ENCODE assay signal across 22 cellular contexts in the genomic region with DNA sequence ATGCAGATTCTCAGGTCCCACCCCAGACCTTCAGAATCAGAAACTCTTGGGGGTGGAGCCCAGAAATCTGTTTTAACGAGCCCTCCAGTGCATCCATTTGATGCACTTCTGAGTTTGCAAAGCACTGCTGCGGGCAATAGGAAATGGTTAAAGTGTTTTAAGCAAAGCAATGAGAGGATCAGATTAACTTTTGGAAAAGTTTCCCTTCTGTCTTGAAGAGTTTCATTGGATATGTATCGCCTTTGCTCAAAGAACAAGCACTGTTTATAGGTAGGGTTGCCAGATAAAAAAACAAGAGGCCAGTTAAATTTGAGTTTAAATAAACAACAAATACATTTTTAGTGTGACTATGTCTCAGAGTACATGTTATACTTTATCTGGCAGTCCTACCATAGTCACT.
"Had no signal": no experiment of that assay in that cellular context is flagged by ENCODE, and none has a peak within 500 bp of the region (broad histone marks: within the 10 kb centered on the region; RNA-seq: fewer than 3 reads in every experiment).

No MANE protein-coding gene starts in this region.

- H3K27me3 ChIP-seq: tibial nerve had no signal

- H3K27ac ChIP-seq: coronary artery, neutrophil, pancreas, psoas muscle had no signal

- H3K36me3 Mint-ChIP-seq: activated naive CD4-positive, alpha-beta T cell treated with anti-CD3 and anti-CD28 coated beads, Interleukin-2, amount 10 ng/mL, durations not matched to agents 7 days and 5 days; stimulated activated effector memory CD8-positive, alpha-beta T cell treated with anti-CD3 and anti-CD28 coated beads, Interleukin-12 subunit alpha, Interleukin-12 subunit beta, amount 100 ng/mL, for 72 hours had no signal

- H3K9me3 Mint-ChIP-seq: activated CD4-positive, alpha-beta memory T cell treated with anti-CD3 and anti-CD28 coated beads, Interleukin-2, amount 10 ng/mL, durations not matched to agents 7 days and 5 days; activated CD4-positive, alpha-beta T cell treated with anti-CD3 and anti-CD28 coated beads, Interleukin-2, amount 10 ng/mL, durations not matched to agents 24 days and 14 days; activated naive CD4-positive, alpha-beta T cell treated with anti-CD3 and anti-CD28 coated beads, Interleukin-2, amount 10 ng/mL, durations not matched to agents 7 days and 5 days; nephron; stimulated activated effector memory CD8-positive, alpha-beta T cell treated with anti-CD3 and anti-CD28 coated beads, Interleukin-12 subunit alpha, Interleukin-12 subunit beta, amount 100 ng/mL, for 72 hours; stimulated activated naive CD8-positive, alpha-beta T cell treated with anti-CD3 and anti-CD28 coated beads, Interleukin-15, amount 100 ng/mL, for 72 hours; T-helper 1 cell treated with Interleukin-12 subunit alpha and Interleukin-12 subunit beta and Interleukin-4 antibody, amounts not matched to agents 30 μg/mL and 1 μg/mL, for 36 hours had no signal

- H3K36me3 ChIP-seq: neutrophil, pancreas, tibial nerve had no signal

- H3K4me1 Mint-ChIP-seq: activated CD4-positive, alpha-beta memory T cell treated with anti-CD3 and anti-CD28 coated beads, Interleukin-2, amount 10 ng/mL, durations not matched to agents 7 days and 5 days; activated CD4-positive, alpha-beta T cell treated with anti-CD3 and anti-CD28 coated beads, Interleukin-2, amount 10 ng/mL, durations not matched to agents 24 days and 14 days; activated naive CD4-positive, alpha-beta T cell treated with anti-CD3 and anti-CD28 coated beads, Interleukin-2, amount 10 ng/mL, durations not matched to agents 7 days and 5 days; nephron; stimulated activated effector memory CD8-positive, alpha-beta T cell treated with anti-CD3 and anti-CD28 coated beads, Interleukin-12 subunit alpha, Interleukin-12 subunit beta, amount 100 ng/mL, for 72 hours; stimulated activated naive CD8-positive, alpha-beta T cell treated with anti-CD3 and anti-CD28 coated beads, Interleukin-15, amount 100 ng/mL, for 72 hours had no signal

- ATAC-seq: activated CD4-positive, CD25-positive, alpha-beta regulatory T cell treated with anti-CD3 and anti-CD28 coated beads, Interleukin-2, amount 50 U/mL, for 24 hours; left ventricle myocardium superior; psoas muscle; right cardiac atrium; stimulated activated effector memory CD8-positive, alpha-beta T cell treated with anti-CD3 and anti-CD28 coated beads, Interleukin-12 subunit alpha, Interleukin-12 subunit beta, amount 100 ng/mL, for 72 hours; stimulated activated naive CD8-positive, alpha-beta T cell treated with anti-CD3 and anti-CD28 coated beads, Interleukin-15, amount 100 ng/mL, for 72 hours had no signal

- FAIRE-seq: pancreas had no signal

- H3K4me1 ChIP-seq: pancreas, psoas muscle had no signal

- DNase-seq: activated CD4-positive, alpha-beta memory T cell treated with anti-CD3 and anti-CD28 coated beads, Interleukin-2, amount 10 ng/mL, durations not matched to agents 7 days and 5 days; activated CD4-positive, alpha-beta T cell treated with anti-CD3 and anti-CD28 coated beads, Interleukin-2, amount 10 ng/mL, durations not matched to agents 24 days and 14 days; activated effector memory CD4-positive, alpha-beta T cell treated with anti-CD3 and anti-CD28 coated beads, Interleukin-2, amount 50 U/mL, for 16 hours; activated naive CD4-positive, alpha-beta T cell treated with anti-CD3 and anti-CD28 coated beads, Interleukin-2, amount 10 ng/mL, durations not matched to agents 7 days and 5 days; activated T-cell treated with anti-CD3 and anti-CD28 coated beads for 4 hours; amygdala; cerebellar nuclear complex; glutamatergic neuron; hypothalamus; left ventricle myocardium superior; pancreas; psoas muscle; right cardiac atrium; stimulated activated CD4-positive, alpha-beta T cell treated with anti-CD3 and anti-CD28 coated beads, Interleukin-2, amount 100 ng/mL, for 24 hours; stimulated activated naive CD8-positive, alpha-beta T cell treated with anti-CD3 and anti-CD28 coated beads, Interleukin-15, amount 100 ng/mL, for 72 hours had no signal

- H3K9me3 ChIP-seq: neutrophil, pancreas, psoas muscle, tibial nerve had no signal

- H3K4me3 ChIP-seq: coronary artery, pancreas, psoas muscle, tibial nerve had no signal

- H3K27me3 Mint-ChIP-seq: activated CD4-positive, alpha-beta memory T cell treated with anti-CD3 and anti-CD28 coated beads, Interleukin-2, amount 10 ng/mL, durations not matched to agents 7 days and 5 days had no signal

- H3K4me3 Mint-ChIP-seq: activated CD4-positive, alpha-beta memory T cell treated with anti-CD3 and anti-CD28 coated beads, Interleukin-2, amount 10 ng/mL, durations not matched to agents 7 days and 5 days; activated CD4-positive, alpha-beta T cell treated with anti-CD3 and anti-CD28 coated beads, Interleukin-2, amount 10 ng/mL, durations not matched to agents 24 days and 14 days; activated naive CD4-positive, alpha-beta T cell treated with anti-CD3 and anti-CD28 coated beads, Interleukin-2, amount 10 ng/mL, durations not matched to agents 7 days and 5 days; nephron; stimulated activated effector memory CD8-positive, alpha-beta T cell treated with anti-CD3 and anti-CD28 coated beads, Interleukin-12 subunit alpha, Interleukin-12 subunit beta, amount 100 ng/mL, for 72 hours; stimulated activated naive CD8-positive, alpha-beta T cell treated with anti-CD3 and anti-CD28 coated beads, Interleukin-15, amount 100 ng/mL, for 72 hours; T-helper 1 cell treated with Interleukin-12 subunit alpha and Interleukin-12 subunit beta and Interleukin-4 antibody, amounts not matched to agents 30 μg/mL and 1 μg/mL, for 36 hours had no signal

- H3K27ac Mint-ChIP-seq: activated CD4-positive, alpha-beta memory T cell treated with anti-CD3 and anti-CD28 coated beads, Interleukin-2, amount 10 ng/mL, durations not matched to agents 7 days and 5 days; activated CD4-positive, alpha-beta T cell treated with anti-CD3 and anti-CD28 coated beads, Interleukin-2, amount 10 ng/mL, durations not matched to agents 24 days and 14 days; activated naive CD4-positive, alpha-beta T cell treated with anti-CD3 and anti-CD28 coated beads, Interleukin-2, amount 10 ng/mL, durations not matched to agents 7 days and 5 days; nephron; stimulated activated effector memory CD8-positive, alpha-beta T cell treated with anti-CD3 and anti-CD28 coated beads, Interleukin-12 subunit alpha, Interleukin-12 subunit beta, amount 100 ng/mL, for 72 hours; stimulated activated naive CD8-positive, alpha-beta T cell treated with anti-CD3 and anti-CD28 coated beads, Interleukin-15, amount 100 ng/mL, for 72 hours; T-helper 1 cell treated with Interleukin-12 subunit alpha and Interleukin-12 subunit beta and Interleukin-4 antibody, amounts not matched to agents 30 μg/mL and 1 μg/mL, for 36 hours had no signal
